Comparison of ENCODE assay signal across 8 cellular contexts in the genomic region with DNA sequence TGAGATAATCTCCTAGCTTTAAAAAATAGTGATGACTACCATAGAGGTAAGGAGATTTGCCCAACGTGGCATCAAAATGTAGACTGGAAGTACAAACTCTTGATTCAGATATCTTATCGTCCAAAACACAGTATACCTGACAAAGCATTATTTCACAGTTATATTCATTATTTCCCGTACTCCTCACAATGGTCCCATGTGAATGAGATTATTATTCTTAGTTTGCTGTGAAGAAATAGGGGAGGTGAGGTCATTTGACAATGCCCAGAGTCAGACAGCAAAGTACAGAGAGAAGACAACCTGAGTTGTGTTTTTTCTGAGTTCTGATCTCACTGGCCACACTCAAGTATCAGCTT. TPM values are rescaled to one million over a fixed set of nuclear protein-coding genes. Genes with fewer than 3 reads are reported as not detected.
DNase-seq lines count a peak whose midpoint lies in the region; ATAC-seq and TF ChIP-seq lines count a peak whose summit lies in the region.

No MANE protein-coding gene starts in this region.

- ATAC-seq in WTC11 (no peak), thoracic aorta (ENCODE audit: insufficient number of reproducible peaks, low FRiP score, low read depth) (peak; percentile 8), HG03095 (IDR thresholded peaks at IDR 0.05; ENCODE audit: unreplicated experiment) (no peak), GM18867 (IDR thresholded peaks at IDR 0.05; ENCODE audit: unreplicated experiment) (no peak)

- H3K36me3 ChIP-seq in thoracic aorta: no peaks in the 10 kb centered on the region

- H3K9me3 ChIP-seq in thoracic aorta: no peaks in the 10 kb centered on the region

- no peaks in the 10 kb centered on the region for H3K9me3 Mint-ChIP-seq in activated T-cell treated with anti-CD3 and anti-CD28 coated beads, Interleukin-2, amount 50 U/mL, for 24 hours
- peaks cover 13% of the 10 kb centered on the region for H3K9me3 Mint-ChIP-seq in WTC11

- TF ChIP-seq CTCF in WTC11 (IDR thresholded peaks at IDR 0.05) (no peak), thoracic aorta (IDR thresholded peaks at IDR 0.05) (no peak)

- POLR2A ChIA-PET in WTC11 (lab: Charles Lee): interaction anchor here (0.5 to 0.7 kb wide), 2 partner anchors 581 to 1303 kb away, joined by 4 to 5 read pairs; no protein-coding TSS in a partner anchor

- no peaks in the 10 kb centered on the region for H3K27me3 ChIP-seq in thoracic aorta (replicated peaks; ENCODE audit: insufficient read depth)

- DNase-seq in activated T-cell treated with anti-CD3 and anti-CD28 coated beads, Interleukin-2, amount 50 U/mL, for 24 hours: no peak
- DNase-seq in activated T-cell treated with anti-CD3 and anti-CD28 coated beads, Interleukin-2, amount 50 U/mL, for 48 hours: no peak
- DNase-seq in WTC11 (ENCODE audit: low spot score) (no peak), iris pigment epithelial cell (ENCODE audit: low read depth) (peak; percentile 67), thoracic aorta (ENCODE audit: low spot score) (no peak), hepatic stellate cell (ENCODE audit: low spot score) (no peak)

- H3K27ac ChIP-seq in thoracic aorta: peak overlapping the region in 1 of 2 donors; percentile 72

- peak overlapping the region; percentile 97 for H3K27ac Mint-ChIP-seq in activated T-cell treated with anti-CD3 and anti-CD28 coated beads, Interleukin-2, amount 50 U/mL, for 24 hours
- peak overlapping the region; percentile 98 for H3K27ac Mint-ChIP-seq in WTC11

- H3K4me1 Mint-ChIP-seq in activated T-cell treated with anti-CD3 and anti-CD28 coated beads, Interleukin-2, amount 50 U/mL, for 24 hours (ENCODE audit: low read depth): peaks cover 44% of the 10 kb centered on the region
- peaks cover 17% of the 10 kb centered on the region for H3K4me1 Mint-ChIP-seq in WTC11

- peaks cover 0 to 6% of the 10 kb centered on the region in 2 donors for H3K4me1 ChIP-seq in thoracic aorta (ENCODE audit: control insufficient read depth in 1 of 2, low read depth in 2 of 2)

- no peaks in the 10 kb centered on the region for H3K27me3 Mint-ChIP-seq in activated T-cell treated with anti-CD3 and anti-CD28 coated beads, Interleukin-2, amount 50 U/mL, for 24 hours
- H3K27me3 Mint-ChIP-seq in WTC11 (ENCODE audit: low read depth): no peaks in the 10 kb centered on the region

- H3K36me3 Mint-ChIP-seq in activated T-cell treated with anti-CD3 and anti-CD28 coated beads, Interleukin-2, amount 50 U/mL, for 24 hours (ENCODE audit: low read depth): peaks cover 38% of the 10 kb centered on the region
- peaks cover 21% of the 10 kb centered on the region for H3K36me3 Mint-ChIP-seq in WTC11

- H3K4me3 Mint-ChIP-seq in activated T-cell treated with anti-CD3 and anti-CD28 coated beads, Interleukin-2, amount 50 U/mL, for 24 hours: peak overlapping the region; percentile 98
- peak overlapping the region; percentile 97 for H3K4me3 Mint-ChIP-seq in WTC11

- CTCF ChIA-PET in WTC11 (lab: Charles Lee): interaction anchor here (0.7 to 1.3 kb wide), 2 partner anchors 55 to 447 kb away, joined by 3 to 4 read pairs; no protein-coding TSS in a partner anchor

- H3K4me3 ChIP-seq in thoracic aorta: peak overlapping the region; percentile 89

TF ChIP-seq in WTC11, 78 proteins besides CTCF, POLR2A, EP300 and RAD21:
- TF ChIP-seq EMX1 (CRISPR knock-in tag; IDR thresholded peaks at IDR 0.05): no peak
- TF ChIP-seq ZNF263 (CRISPR knock-in tag; IDR thresholded peaks at IDR 0.05; ENCODE audit: low read depth): no peak
- TF ChIP-seq, protein P1, sequence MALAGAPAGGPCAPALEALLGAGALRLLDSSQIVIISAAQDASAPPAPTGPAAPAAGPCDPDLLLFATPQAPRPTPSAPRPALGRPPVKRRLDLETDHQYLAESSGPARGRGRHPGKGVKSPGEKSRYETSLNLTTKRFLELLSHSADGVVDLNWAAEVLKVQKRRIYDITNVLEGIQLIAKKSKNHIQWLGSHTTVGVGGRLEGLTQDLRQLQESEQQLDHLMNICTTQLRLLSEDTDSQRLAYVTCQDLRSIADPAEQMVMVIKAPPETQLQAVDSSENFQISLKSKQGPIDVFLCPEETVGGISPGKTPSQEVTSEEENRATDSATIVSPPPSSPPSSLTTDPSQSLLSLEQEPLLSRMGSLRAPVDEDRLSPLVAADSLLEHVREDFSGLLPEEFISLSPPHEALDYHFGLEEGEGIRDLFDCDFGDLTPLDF (CRISPR knock-in tag; IDR thresholded peaks at IDR 0.05): no peak
- no peak for TF ChIP-seq GTF2I (CRISPR knock-in tag; conservative IDR thresholded peaks at IDR 0.05)
- TF ChIP-seq, protein P2, sequence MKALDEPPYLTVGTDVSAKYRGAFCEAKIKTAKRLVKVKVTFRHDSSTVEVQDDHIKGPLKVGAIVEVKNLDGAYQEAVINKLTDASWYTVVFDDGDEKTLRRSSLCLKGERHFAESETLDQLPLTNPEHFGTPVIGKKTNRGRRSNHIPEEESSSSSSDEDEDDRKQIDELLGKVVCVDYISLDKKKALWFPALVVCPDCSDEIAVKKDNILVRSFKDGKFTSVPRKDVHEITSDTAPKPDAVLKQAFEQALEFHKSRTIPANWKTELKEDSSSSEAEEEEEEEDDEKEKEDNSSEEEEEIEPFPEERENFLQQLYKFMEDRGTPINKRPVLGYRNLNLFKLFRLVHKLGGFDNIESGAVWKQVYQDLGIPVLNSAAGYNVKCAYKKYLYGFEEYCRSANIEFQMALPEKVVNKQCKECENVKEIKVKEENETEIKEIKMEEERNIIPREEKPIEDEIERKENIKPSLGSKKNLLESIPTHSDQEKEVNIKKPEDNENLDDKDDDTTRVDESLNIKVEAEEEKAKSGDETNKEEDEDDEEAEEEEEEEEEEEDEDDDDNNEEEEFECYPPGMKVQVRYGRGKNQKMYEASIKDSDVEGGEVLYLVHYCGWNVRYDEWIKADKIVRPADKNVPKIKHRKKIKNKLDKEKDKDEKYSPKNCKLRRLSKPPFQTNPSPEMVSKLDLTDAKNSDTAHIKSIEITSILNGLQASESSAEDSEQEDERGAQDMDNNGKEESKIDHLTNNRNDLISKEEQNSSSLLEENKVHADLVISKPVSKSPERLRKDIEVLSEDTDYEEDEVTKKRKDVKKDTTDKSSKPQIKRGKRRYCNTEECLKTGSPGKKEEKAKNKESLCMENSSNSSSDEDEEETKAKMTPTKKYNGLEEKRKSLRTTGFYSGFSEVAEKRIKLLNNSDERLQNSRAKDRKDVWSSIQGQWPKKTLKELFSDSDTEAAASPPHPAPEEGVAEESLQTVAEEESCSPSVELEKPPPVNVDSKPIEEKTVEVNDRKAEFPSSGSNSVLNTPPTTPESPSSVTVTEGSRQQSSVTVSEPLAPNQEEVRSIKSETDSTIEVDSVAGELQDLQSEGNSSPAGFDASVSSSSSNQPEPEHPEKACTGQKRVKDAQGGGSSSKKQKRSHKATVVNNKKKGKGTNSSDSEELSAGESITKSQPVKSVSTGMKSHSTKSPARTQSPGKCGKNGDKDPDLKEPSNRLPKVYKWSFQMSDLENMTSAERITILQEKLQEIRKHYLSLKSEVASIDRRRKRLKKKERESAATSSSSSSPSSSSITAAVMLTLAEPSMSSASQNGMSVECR (CRISPR knock-in tag; IDR thresholded peaks at IDR 0.05; ENCODE audit: borderline replicate concordance): no peak
- no peak for TF ChIP-seq ZBTB21 (CRISPR knock-in tag; IDR thresholded peaks at IDR 0.05; ENCODE audit: borderline replicate concordance)
- TF ChIP-seq ZNF219 (CRISPR knock-in tag; IDR thresholded peaks at IDR 0.05; ENCODE audit: borderline replicate concordance): no peak
- TF ChIP-seq, protein P3, sequence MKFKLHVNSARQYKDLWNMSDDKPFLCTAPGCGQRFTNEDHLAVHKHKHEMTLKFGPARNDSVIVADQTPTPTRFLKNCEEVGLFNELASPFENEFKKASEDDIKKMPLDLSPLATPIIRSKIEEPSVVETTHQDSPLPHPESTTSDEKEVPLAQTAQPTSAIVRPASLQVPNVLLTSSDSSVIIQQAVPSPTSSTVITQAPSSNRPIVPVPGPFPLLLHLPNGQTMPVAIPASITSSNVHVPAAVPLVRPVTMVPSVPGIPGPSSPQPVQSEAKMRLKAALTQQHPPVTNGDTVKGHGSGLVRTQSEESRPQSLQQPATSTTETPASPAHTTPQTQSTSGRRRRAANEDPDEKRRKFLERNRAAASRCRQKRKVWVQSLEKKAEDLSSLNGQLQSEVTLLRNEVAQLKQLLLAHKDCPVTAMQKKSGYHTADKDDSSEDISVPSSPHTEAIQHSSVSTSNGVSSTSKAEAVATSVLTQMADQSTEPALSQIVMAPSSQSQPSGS (CRISPR knock-in tag; IDR thresholded peaks at IDR 0.05; ENCODE audit: borderline replicate concordance, low read depth): no peak
- no peak for TF ChIP-seq TEAD1 (CRISPR knock-in tag; IDR thresholded peaks at IDR 0.05)
- TF ChIP-seq, protein P4, sequence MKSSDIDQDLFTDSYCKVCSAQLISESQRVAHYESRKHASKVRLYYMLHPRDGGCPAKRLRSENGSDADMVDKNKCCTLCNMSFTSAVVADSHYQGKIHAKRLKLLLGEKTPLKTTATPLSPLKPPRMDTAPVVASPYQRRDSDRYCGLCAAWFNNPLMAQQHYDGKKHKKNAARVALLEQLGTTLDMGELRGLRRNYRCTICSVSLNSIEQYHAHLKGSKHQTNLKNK (CRISPR knock-in tag; IDR thresholded peaks at IDR 0.05): no peak
- TF ChIP-seq SMAD3 (CRISPR knock-in tag; IDR thresholded peaks at IDR 0.05; ENCODE audit: borderline replicate concordance): no peak
- no peak for TF ChIP-seq ELF4 (CRISPR knock-in tag; IDR thresholded peaks at IDR 0.05; ENCODE audit: low read depth)
- no peak for TF ChIP-seq MXD4 (CRISPR knock-in tag; IDR thresholded peaks at IDR 0.05; ENCODE audit: borderline replicate concordance)
- TF ChIP-seq NR3C1 (CRISPR knock-in tag; conservative IDR thresholded peaks at IDR 0.05; ENCODE audit: low read depth): no peak
TF ChIP-seq in WTC11: peak in this region for 0.

RNA-seq across cellular contexts. Expression of a gene that starts 1.2 kb away (rescaled TPM):
- total RNA-seq in WTC11 (2021) (40.7 to 43.6 TPM (median 41.8 TPM) in 3 replicates), thoracic aorta (10 to 100 TPM in 1 of 2 donors, 1 to 10 TPM in 1; 6.6 to 11.0 TPM)

RNA-seq across cellular contexts. Expression of a gene that starts 51.7 kb away (rescaled TPM):
- total RNA-seq in WTC11 (2021) (not detected in 3 replicates), thoracic aorta (not detected)
